1 cellular context compared by ENCODE assay signal in genomic region chr18:54776282-54776977, GRCh38.
TF ChIP-seq lines count a peak whose summit lies in the region.

No MANE protein-coding gene starts in this region.

TF ChIP-seq in GM23338, 12 proteins besides CTCF, POLR2A, EP300 and RAD21:
- no peak for TF ChIP-seq ZNF462 (CRISPR knock-in tag; IDR thresholded peaks at IDR 0.05)
- TF ChIP-seq CREB1 (CRISPR knock-in tag; IDR thresholded peaks at IDR 0.05; ENCODE audit: low read depth) = no peak
- no peak for TF ChIP-seq STAT1 (IDR thresholded peaks at IDR 0.05; ENCODE audit: unreplicated experiment)
- TF ChIP-seq ETS1 (IDR thresholded peaks at IDR 0.05) = no peak
- TF ChIP-seq POLR2AphosphoS5 (IDR thresholded peaks at IDR 0.05; ENCODE audit: low read depth) = no peak
- TF ChIP-seq ZNF114 (CRISPR knock-in tag; IDR thresholded peaks at IDR 0.05) = no peak
- TF ChIP-seq EZH2 (IDR thresholded peaks at IDR 0.05; ENCODE audit: low read depth, unreplicated experiment) = no peak
- TF ChIP-seq, protein P1, sequence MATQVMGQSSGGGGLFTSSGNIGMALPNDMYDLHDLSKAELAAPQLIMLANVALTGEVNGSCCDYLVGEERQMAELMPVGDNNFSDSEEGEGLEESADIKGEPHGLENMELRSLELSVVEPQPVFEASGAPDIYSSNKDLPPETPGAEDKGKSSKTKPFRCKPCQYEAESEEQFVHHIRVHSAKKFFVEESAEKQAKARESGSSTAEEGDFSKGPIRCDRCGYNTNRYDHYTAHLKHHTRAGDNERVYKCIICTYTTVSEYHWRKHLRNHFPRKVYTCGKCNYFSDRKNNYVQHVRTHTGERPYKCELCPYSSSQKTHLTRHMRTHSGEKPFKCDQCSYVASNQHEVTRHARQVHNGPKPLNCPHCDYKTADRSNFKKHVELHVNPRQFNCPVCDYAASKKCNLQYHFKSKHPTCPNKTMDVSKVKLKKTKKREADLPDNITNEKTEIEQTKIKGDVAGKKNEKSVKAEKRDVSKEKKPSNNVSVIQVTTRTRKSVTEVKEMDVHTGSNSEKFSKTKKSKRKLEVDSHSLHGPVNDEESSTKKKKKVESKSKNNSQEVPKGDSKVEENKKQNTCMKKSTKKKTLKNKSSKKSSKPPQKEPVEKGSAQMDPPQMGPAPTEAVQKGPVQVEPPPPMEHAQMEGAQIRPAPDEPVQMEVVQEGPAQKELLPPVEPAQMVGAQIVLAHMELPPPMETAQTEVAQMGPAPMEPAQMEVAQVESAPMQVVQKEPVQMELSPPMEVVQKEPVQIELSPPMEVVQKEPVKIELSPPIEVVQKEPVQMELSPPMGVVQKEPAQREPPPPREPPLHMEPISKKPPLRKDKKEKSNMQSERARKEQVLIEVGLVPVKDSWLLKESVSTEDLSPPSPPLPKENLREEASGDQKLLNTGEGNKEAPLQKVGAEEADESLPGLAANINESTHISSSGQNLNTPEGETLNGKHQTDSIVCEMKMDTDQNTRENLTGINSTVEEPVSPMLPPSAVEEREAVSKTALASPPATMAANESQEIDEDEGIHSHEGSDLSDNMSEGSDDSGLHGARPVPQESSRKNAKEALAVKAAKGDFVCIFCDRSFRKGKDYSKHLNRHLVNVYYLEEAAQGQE (IDR thresholded peaks at IDR 0.05; ENCODE audit: unreplicated experiment) = no peak
- no peak for TF ChIP-seq ZNF331 (CRISPR knock-in tag; IDR thresholded peaks at IDR 0.05; ENCODE audit: low read depth)
- TF ChIP-seq EZH2phosphoT487 (IDR thresholded peaks at IDR 0.05; ENCODE audit: unreplicated experiment) = no peak
